Comparison of ENCODE assay signal across 17 cellular contexts in genomic region chr12:131714759-131715158, GRCh38. TPM values are rescaled to one million over a fixed set of nuclear protein-coding genes. Genes with fewer than 3 reads are reported as not detected.
DNase-seq lines count a peak whose midpoint lies in the region; ATAC-seq and TF ChIP-seq lines count a peak whose summit lies in the region.
"Had no signal": no experiment of that assay in that cellular context is flagged by ENCODE, and none has a peak within 500 bp of the region (broad histone marks: within the 10 kb centered on the region; RNA-seq: fewer than 3 reads in every experiment).

No MANE protein-coding gene starts in this region.

- POLR2A ChIA-PET in A673 (lab: Charles Lee; ENCODE audit: low non-redundant PET), result no interaction called here

- CTCF ChIA-PET in A673 (lab: Charles Lee), result no interaction called here

- peaks cover 0 to 25% of the 10 kb centered on the region in 2 donors for H3K4me1 ChIP-seq in right atrium auricular region
- H3K4me1 ChIP-seq in A673 (ENCODE audit: insufficient read depth, low read length, poor library complexity, severe bottlenecking), result peaks cover 6% of the 10 kb centered on the region

- H3K27me3 ChIP-seq in right atrium auricular region (no peaks in the 10 kb centered on the region), A673 (replicated peaks; ENCODE audit: insufficient read depth, low read depth, low read length, poor library complexity) (no peaks in the 10 kb centered on the region)
- H3K27me3 ChIP-seq: BLaER1 treated with 17β-estradiol and CSF1 and Interleukin-3, amounts not matched to agents 10 nM and 100 nM had no signal

- TF ChIP-seq CTCF in right atrium auricular region (IDR thresholded peaks at IDR 0.05) (no peak), A673 (conservative IDR thresholded peaks at IDR 0.05; ENCODE audit: low read depth, low read length) (no peak)

- H3K36me3 ChIP-seq in right atrium auricular region, result peaks cover 50% of the 10 kb centered on the region
- H3K36me3 ChIP-seq in A673 (ENCODE audit: insufficient read depth, low read length, poor library complexity, severe bottlenecking), result peaks cover 67% of the 10 kb centered on the region

- BruUV-seq in A673 (replicated peaks; lab: Mats Ljungman, UMichigan), result no TSS peak

- intact Hi-C loops in left ventricle myocardium superior (cut with micrococcal nuclease), result no loop called here
- intact Hi-C loops in A673 (cut with micrococcal nuclease; ENCODE audit: unreplicated experiment), result loop anchor here (10.0 kb wide), 1 partner anchor 110 kb away; no protein-coding TSS in a partner anchor

- H3K27ac ChIP-seq in right atrium auricular region (no peak overlapping the region), A673 (ENCODE audit: low read depth, low read length, poor library complexity, severe bottlenecking) (no peak overlapping the region)
- H3K27ac ChIP-seq: BLaER1 treated with 17β-estradiol and CSF1 and Interleukin-3, amounts not matched to agents 10 nM and 100 nM; C4-2B had no signal

- H3K9me3 ChIP-seq in right atrium auricular region, result no peaks in the 10 kb centered on the region
- no peaks in the 10 kb centered on the region for H3K9me3 ChIP-seq in A673 (ENCODE audit: low read depth, low read length, poor library complexity, severe bottlenecking)
- H3K9me3 ChIP-seq: Caco-2 had no signal

- no peak overlapping the region for H3K4me3 ChIP-seq in right atrium auricular region
- H3K4me3 ChIP-seq in A673 (ENCODE audit: low read depth, low read length, poor library complexity, severe bottlenecking), result no peak overlapping the region
- H3K4me3 ChIP-seq: BLaER1 treated with 17β-estradiol and CSF1 and Interleukin-3, amounts not matched to agents 10 nM and 100 nM had no signal

- peak; percentile 37 for DNase-seq in activated effector memory CD4-positive, alpha-beta T cell treated with anti-CD3 and anti-CD28 coated beads, Interleukin-2, amount 50 U/mL, for 16 hours
- no peak for DNase-seq in activated effector memory CD4-positive, alpha-beta T cell treated with Interleukin-2 at 50 U/mL for 16 hours
- DNase-seq in right atrium auricular region (ENCODE audit: low spot score) (peak; percentile 18), left ventricle myocardium superior (no peak), left lobe of liver (ENCODE audit: low spot score) (peak; percentile 26), MV-4-11 (lab: John Stamatoyannopoulos, UW) (no peak), A673 (ENCODE audit: low spot score) (no peak)
- DNase-seq: 8988T; AML-193; Caco-2; Calu3; CD4-positive, alpha-beta T cell; CD8-positive, alpha-beta T cell; DMS79 treated with DMSO at 0.1 percent for 48 hours; GF-D8 had no signal

- ATAC-seq in left ventricle myocardium superior (no peak), left lobe of liver (no peak)
- ATAC-seq: CD8-positive, alpha-beta T cell had no signal

RNA-seq across cellular contexts. Expression of gene SFSWAP, which starts 3.9 kb away (rescaled TPM):
- 10 to 100 TPM; 11.4 to 12.3 TPM for total RNA-seq in right atrium auricular region
- total RNA-seq in left ventricle myocardium superior, result 20.6 TPM
- total RNA-seq in left lobe of liver, result 15.7 TPM
- total RNA-seq in A673 (2021), result 65.4 and 66.4 TPM in 2 replicates

Comparison
In these comparisons a context has a peak if more than half of its experiments do, and no peak if none do; other contexts are left out.
1. DNase-seq: peak in activated effector memory CD4-positive, alpha-beta T cell treated with anti-CD3 and anti-CD28 coated beads, Interleukin-2, amount 50 U/mL, for 16 hours (single experiment), right atrium auricular region (single experiment) and left lobe of liver (single experiment); none in activated effector memory CD4-positive, alpha-beta T cell treated with Interleukin-2 at 50 U/mL for 16 hours (single experiment), left ventricle myocardium superior (single experiment), MV-4-11 (single experiment) and A673 (single experiment).